ENCODE assay signal across 21 cellular contexts in genomic region chr16:79426663-79427062, GRCh38.
"Had no signal": no experiment of that assay in that cellular context is flagged by ENCODE, and none has a peak within 500 bp of the region (broad histone marks: within the 10 kb centered on the region; RNA-seq: fewer than 3 reads in every experiment).

No MANE protein-coding gene starts in this region.

- H3K9me3 Mint-ChIP-seq: immature natural killer cell; mesothelial cell of epicardium; naive thymus-derived CD4-positive, alpha-beta T cell had no signal

- H3K36me3 ChIP-seq: esophagus muscularis mucosa, gastroesophageal sphincter, heart left ventricle, left lung, lower lobe of right lung had no signal

- ATAC-seq: foreskin keratinocyte; gastroesophageal sphincter; heart left ventricle; left lung; left ventricle myocardium superior; lower lobe of right lung; naive thymus-derived CD4-positive, alpha-beta T cell had no signal

- H3K36me3 Mint-ChIP-seq: mesothelial cell of epicardium; naive thymus-derived CD4-positive, alpha-beta T cell had no signal

- H3K4me1 ChIP-seq: foreskin keratinocyte, lower lobe of right lung had no signal

- H3K79me2 ChIP-seq: hepatocyte had no signal

- H3K4me2 ChIP-seq: hepatocyte had no signal

- H3K4me1 Mint-ChIP-seq: immature natural killer cell; mesothelial cell of epicardium; naive thymus-derived CD4-positive, alpha-beta T cell had no signal

- H3K27ac ChIP-seq: coronary artery, dorsolateral prefrontal cortex, esophagus muscularis mucosa, foreskin keratinocyte, gastroesophageal sphincter, heart left ventricle, hepatocyte, left lung, lower lobe of right lung had no signal

- H2AFZ ChIP-seq: hepatocyte had no signal

- DNase-seq: dermis blood vessel endothelial cell; dorsolateral prefrontal cortex; effector CD4-positive, alpha-beta T cell; effector memory CD4-positive, alpha-beta T cell; foreskin keratinocyte; heart left ventricle; hypothalamus; immature natural killer cell; islet precursor cell; kidney; kidney glomerular epithelial cell; left lung; left ventricle myocardium superior; lower lobe of right lung; mesenchymal stem cell; naive thymus-derived CD4-positive, alpha-beta T cell had no signal

- H3K27me3 ChIP-seq: gastroesophageal sphincter, heart left ventricle, hepatocyte, left lung had no signal

- H3K4me3 Mint-ChIP-seq: immature natural killer cell; mesothelial cell of epicardium; naive thymus-derived CD4-positive, alpha-beta T cell had no signal

- H3K27ac Mint-ChIP-seq: immature natural killer cell; mesothelial cell of epicardium; naive thymus-derived CD4-positive, alpha-beta T cell had no signal

- H3K4me3 ChIP-seq: coronary artery, dorsolateral prefrontal cortex, esophagus muscularis mucosa, gastroesophageal sphincter, heart left ventricle, hepatocyte, left lung, lower lobe of right lung had no signal

- H3K9me3 ChIP-seq: esophagus muscularis mucosa, gastroesophageal sphincter, heart left ventricle, left lung, lower lobe of right lung had no signal
